Comparison of ENCODE assay signal across 21 cellular contexts in genomic region chr7:111320133-111320532, GRCh38.
"Had no signal": no experiment of that assay in that cellular context is flagged by ENCODE, and none has a peak within 500 bp of the region (broad histone marks: within the 10 kb centered on the region; RNA-seq: fewer than 3 reads in every experiment).

No MANE protein-coding gene starts in this region.

- H3K27ac ChIP-seq: esophagus squamous epithelium, transverse colon, vagina had no signal

- FAIRE-seq: endothelial cell of umbilical vein, kidney had no signal

- DNase-seq: activated CD4-positive, alpha-beta T cell treated with anti-CD3 and anti-CD28 coated beads, Interleukin-2, amount 50 U/mL, for 1 hour; activated CD8-positive, alpha-beta memory T cell treated with anti-CD3 and anti-CD28 coated beads for 24 hours; activated naive CD4-positive, alpha-beta T cell; activated naive CD8-positive, alpha-beta T cell treated with anti-CD3 and anti-CD28 coated beads, Interleukin-2, amount 50 U/mL, for 24 hours; aorta; cerebellar nuclear complex; effector CD8-positive, alpha-beta T cell; esophagus squamous epithelium; hippocampal formation; kidney; left ventricle myocardium superior; mesendoderm; posterior cingulate gyrus; retina; stimulated activated CD4-positive, alpha-beta T cell treated with anti-CD3 and anti-CD28 coated beads, Interleukin-2, amount 100 ng/mL, for 48 hours; stimulated activated naive CD4-positive, alpha-beta T cell treated with Interleukin-2 at 50 U/mL for 16 hours; transverse colon had no signal

- H3K4me3 Mint-ChIP-seq: activated naive CD8-positive, alpha-beta T cell treated with anti-CD3 and anti-CD28 coated beads, Interleukin-2, amount 50 U/mL, for 24 hours; natural killer cell treated with Interleukin-12 subunit alpha and Interleukin-12 subunit beta and Interleukin-15 and Interleukin-18, amount 100 ng/mL, for 72 hours had no signal

- H3K27ac Mint-ChIP-seq: activated naive CD8-positive, alpha-beta T cell treated with anti-CD3 and anti-CD28 coated beads, Interleukin-2, amount 50 U/mL, for 24 hours; natural killer cell treated with Interleukin-12 subunit alpha and Interleukin-12 subunit beta and Interleukin-15 and Interleukin-18, amount 100 ng/mL, for 72 hours had no signal

- H3K9me3 ChIP-seq: esophagus squamous epithelium, transverse colon, vagina had no signal

- H3K4me1 ChIP-seq: esophagus squamous epithelium, transverse colon, vagina had no signal

- H3K4me3 ChIP-seq: esophagus squamous epithelium, transverse colon, vagina had no signal

- H3K36me3 ChIP-seq: esophagus squamous epithelium, transverse colon, vagina had no signal

- H3K27me3 Mint-ChIP-seq: activated naive CD8-positive, alpha-beta T cell treated with anti-CD3 and anti-CD28 coated beads, Interleukin-2, amount 50 U/mL, for 24 hours; natural killer cell treated with Interleukin-12 subunit alpha and Interleukin-12 subunit beta and Interleukin-15 and Interleukin-18, amount 100 ng/mL, for 72 hours had no signal

- ATAC-seq: activated CD4-positive, CD25-positive, alpha-beta regulatory T cell treated with anti-CD3 and anti-CD28 coated beads, Interleukin-2, amount 50 U/mL, for 24 hours; activated naive CD8-positive, alpha-beta T cell treated with anti-CD3 and anti-CD28 coated beads, Interleukin-2, amount 50 U/mL, for 24 hours; left ventricle myocardium superior; natural killer cell treated with Interleukin-12 subunit alpha and Interleukin-12 subunit beta and Interleukin-15 and Interleukin-18, amount 100 ng/mL, for 72 hours had no signal

- H3K27me3 ChIP-seq: esophagus squamous epithelium, transverse colon, vagina had no signal
